2 cellular contexts compared by ENCODE assay signal in the genomic region with DNA sequence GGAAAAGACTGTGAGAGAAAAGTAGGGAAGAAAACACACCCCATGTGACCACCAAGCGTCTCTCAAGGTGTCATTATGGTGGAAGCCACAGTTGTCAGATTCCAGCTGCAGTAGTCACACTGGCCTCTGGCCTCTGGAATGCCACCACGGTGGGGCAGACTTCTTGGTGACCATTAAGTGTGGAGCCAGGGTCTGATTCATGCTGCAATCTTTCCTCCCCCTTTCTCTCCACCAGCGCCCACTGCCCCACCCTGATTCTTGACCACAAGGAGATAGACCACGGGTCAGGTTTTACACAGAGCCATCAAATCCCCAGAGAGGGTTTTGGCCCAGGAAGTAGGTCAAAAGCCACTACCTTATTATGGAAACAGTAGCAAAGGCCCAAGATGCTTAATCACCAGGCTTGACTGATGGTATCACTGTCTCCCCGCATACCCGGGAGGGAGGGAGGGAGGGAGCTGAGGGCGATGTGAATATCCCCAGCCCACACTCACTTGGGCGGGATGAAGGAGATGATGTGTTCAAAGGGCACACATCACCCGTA.
A peak's percentile ranks its signal among the peaks of the same experiment; 100 is the strongest.
TF ChIP-seq lines count a peak whose summit lies in the region.

No MANE protein-coding gene starts in this region.

TF ChIP-seq in Ishikawa, 13 proteins besides CTCF, POLR2A, EP300 and RAD21 (continued from another document):
- TF ChIP-seq TEAD4 (IDR thresholded peaks at IDR 0.05): peak; percentile 40; the same call in 1 of the 2 replicates
- TF ChIP-seq REST (IDR thresholded peaks at IDR 0.05; ENCODE audit: low read depth): no peak

TF ChIP-seq in K562, 482 proteins besides CTCF, POLR2A, EP300 and RAD21 (continued from another document and continues in another):
- TF ChIP-seq HDAC3 (IDR thresholded peaks at IDR 0.05; ENCODE audit: borderline replicate concordance, partially characterized antibody) (no peak), TCFL5 (CRISPR knock-in tag; conservative IDR thresholded peaks at IDR 0.05) (no peak), FOSL1 (tag; conservative IDR thresholded peaks at IDR 0.05) (peak; percentile 81), ZNF124 (CRISPR knock-in tag; IDR thresholded peaks at IDR 0.05) (no peak), STAG1 (CRISPR knock-in tag; IDR thresholded peaks at IDR 0.05; ENCODE audit: borderline replicate concordance) (no peak), HBP1 (CRISPR knock-in tag; IDR thresholded peaks at IDR 0.05) (no peak), CTCFL (IDR thresholded peaks at IDR 0.05; ENCODE audit: borderline replicate concordance, insufficient read depth, low read depth, low read length, poor library complexity, severe bottlenecking) (peak; percentile 65), HES1 (IDR thresholded peaks at IDR 0.05; ENCODE audit: low read depth) (no peak), RCOR1 (IDR thresholded peaks at IDR 0.05; ENCODE audit: borderline replicate concordance in 1 of 2, low read depth in 2 of 2, low read length in 2 of 2) (peak in 1 of 2 experiments; percentile 41; a peak in 1 of 4 replicates), TEAD1 (CRISPR knock-in tag; IDR thresholded peaks at IDR 0.05) (peak in 1 of 2 experiments; percentile 64; a peak in 1 of 4 replicates), PHF20 (IDR thresholded peaks at IDR 0.05; ENCODE audit: partially characterized antibody) (no peak), TEAD4 (IDR thresholded peaks at IDR 0.05; ENCODE audit: low read length) (peak; percentile 67; the same call in 1 of the 2 replicates), TEAD4 (CRISPR knock-in tag; IDR thresholded peaks at IDR 0.05; ENCODE audit: borderline replicate concordance) (no peak), NBN (IDR thresholded peaks at IDR 0.05; ENCODE audit: low read depth) (no peak), SNIP1 (IDR thresholded peaks at IDR 0.05; ENCODE audit: low read depth) (no peak), ZNF584 (CRISPR knock-in tag; IDR thresholded peaks at IDR 0.05; ENCODE audit: low read depth) (no peak), TEAD2 (tag; IDR thresholded peaks at IDR 0.05) (0 out of 2 replicates have a peak, but pooled peaks have one; percentile 16), ZNF511 (CRISPR knock-in tag; IDR thresholded peaks at IDR 0.05) (no peak), MBD2 (IDR thresholded peaks at IDR 0.05; ENCODE audit: borderline replicate concordance, low read depth) (no peak), ZFPM2 (CRISPR knock-in tag; IDR thresholded peaks at IDR 0.05) (no peak), STAT5B (CRISPR knock-in tag; IDR thresholded peaks at IDR 0.05) (no peak), SIN3A (IDR thresholded peaks at IDR 0.05; ENCODE audit: borderline replicate concordance in 2 of 2, control insufficient read depth in 1 of 2, low read depth in 2 of 2, low read length in 2 of 2) (no peak), ZNF408 (CRISPR knock-in tag; IDR thresholded peaks at IDR 0.05; ENCODE audit: low read depth) (no peak), NR2C2 (CRISPR knock-in tag; IDR thresholded peaks at IDR 0.05) (no peak), NR2C2 (tag; IDR thresholded peaks at IDR 0.05) (peak; percentile 62; the same call in 1 of the 2 replicates), MTF1 (CRISPR knock-in tag; IDR thresholded peaks at IDR 0.05; ENCODE audit: borderline replicate concordance) (no peak), SPI1 (IDR thresholded peaks at IDR 0.05; ENCODE audit: borderline replicate concordance, low read depth, low read length) (no peak), TCF7L2 (IDR thresholded peaks at IDR 0.05; ENCODE audit: low read depth, low read length) (no peak), MECOM (CRISPR knock-in tag; IDR thresholded peaks at IDR 0.05) (no peak), MCM7 (IDR thresholded peaks at IDR 0.05) (no peak), ZNF212 (CRISPR knock-in tag; IDR thresholded peaks at IDR 0.05) (no peak), ZNF444 (CRISPR knock-in tag; IDR thresholded peaks at IDR 0.05) (no peak), NR4A1 (CRISPR knock-in tag; IDR thresholded peaks at IDR 0.05) (no peak), NR4A1 (tag; IDR thresholded peaks at IDR 0.05) (no peak)
- TF ChIP-seq, protein P1, sequence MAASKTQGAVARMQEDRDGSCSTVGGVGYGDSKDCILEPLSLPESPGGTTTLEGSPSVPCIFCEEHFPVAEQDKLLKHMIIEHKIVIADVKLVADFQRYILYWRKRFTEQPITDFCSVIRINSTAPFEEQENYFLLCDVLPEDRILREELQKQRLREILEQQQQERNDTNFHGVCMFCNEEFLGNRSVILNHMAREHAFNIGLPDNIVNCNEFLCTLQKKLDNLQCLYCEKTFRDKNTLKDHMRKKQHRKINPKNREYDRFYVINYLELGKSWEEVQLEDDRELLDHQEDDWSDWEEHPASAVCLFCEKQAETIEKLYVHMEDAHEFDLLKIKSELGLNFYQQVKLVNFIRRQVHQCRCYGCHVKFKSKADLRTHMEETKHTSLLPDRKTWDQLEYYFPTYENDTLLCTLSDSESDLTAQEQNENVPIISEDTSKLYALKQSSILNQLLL (CRISPR knock-in tag; IDR thresholded peaks at IDR 0.05; ENCODE audit: borderline replicate concordance): no peak
- TF ChIP-seq, protein P2, sequence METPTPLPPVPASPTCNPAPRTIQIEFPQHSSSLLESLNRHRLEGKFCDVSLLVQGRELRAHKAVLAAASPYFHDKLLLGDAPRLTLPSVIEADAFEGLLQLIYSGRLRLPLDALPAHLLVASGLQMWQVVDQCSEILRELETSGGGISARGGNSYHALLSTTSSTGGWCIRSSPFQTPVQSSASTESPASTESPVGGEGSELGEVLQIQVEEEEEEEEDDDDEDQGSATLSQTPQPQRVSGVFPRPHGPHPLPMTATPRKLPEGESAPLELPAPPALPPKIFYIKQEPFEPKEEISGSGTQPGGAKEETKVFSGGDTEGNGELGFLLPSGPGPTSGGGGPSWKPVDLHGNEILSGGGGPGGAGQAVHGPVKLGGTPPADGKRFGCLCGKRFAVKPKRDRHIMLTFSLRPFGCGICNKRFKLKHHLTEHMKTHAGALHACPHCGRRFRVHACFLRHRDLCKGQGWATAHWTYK (CRISPR knock-in tag; IDR thresholded peaks at IDR 0.05): no peak
- TF ChIP-seq, protein P3, sequence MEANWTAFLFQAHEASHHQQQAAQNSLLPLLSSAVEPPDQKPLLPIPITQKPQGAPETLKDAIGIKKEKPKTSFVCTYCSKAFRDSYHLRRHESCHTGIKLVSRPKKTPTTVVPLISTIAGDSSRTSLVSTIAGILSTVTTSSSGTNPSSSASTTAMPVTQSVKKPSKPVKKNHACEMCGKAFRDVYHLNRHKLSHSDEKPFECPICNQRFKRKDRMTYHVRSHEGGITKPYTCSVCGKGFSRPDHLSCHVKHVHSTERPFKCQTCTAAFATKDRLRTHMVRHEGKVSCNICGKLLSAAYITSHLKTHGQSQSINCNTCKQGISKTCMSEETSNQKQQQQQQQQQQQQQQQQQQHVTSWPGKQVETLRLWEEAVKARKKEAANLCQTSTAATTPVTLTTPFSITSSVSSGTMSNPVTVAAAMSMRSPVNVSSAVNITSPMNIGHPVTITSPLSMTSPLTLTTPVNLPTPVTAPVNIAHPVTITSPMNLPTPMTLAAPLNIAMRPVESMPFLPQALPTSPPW (CRISPR knock-in tag; IDR thresholded peaks at IDR 0.05): peak; percentile 86
- TF ChIP-seq, protein P4, sequence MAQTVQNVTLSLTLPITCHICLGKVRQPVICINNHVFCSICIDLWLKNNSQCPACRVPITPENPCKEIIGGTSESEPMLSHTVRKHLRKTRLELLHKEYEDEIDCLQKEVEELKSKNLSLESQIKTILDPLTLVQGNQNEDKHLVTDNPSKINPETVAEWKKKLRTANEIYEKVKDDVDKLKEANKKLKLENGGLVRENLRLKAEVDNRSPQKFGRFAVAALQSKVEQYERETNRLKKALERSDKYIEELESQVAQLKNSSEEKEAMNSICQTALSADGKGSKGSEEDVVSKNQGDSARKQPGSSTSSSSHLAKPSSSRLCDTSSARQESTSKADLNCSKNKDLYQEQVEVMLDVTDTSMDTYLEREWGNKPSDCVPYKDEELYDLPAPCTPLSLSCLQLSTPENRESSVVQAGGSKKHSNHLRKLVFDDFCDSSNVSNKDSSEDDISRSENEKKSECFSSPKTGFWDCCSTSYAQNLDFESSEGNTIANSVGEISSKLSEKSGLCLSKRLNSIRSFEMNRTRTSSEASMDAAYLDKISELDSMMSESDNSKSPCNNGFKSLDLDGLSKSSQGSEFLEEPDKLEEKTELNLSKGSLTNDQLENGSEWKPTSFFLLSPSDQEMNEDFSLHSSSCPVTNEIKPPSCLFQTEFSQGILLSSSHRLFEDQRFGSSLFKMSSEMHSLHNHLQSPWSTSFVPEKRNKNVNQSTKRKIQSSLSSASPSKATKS (CRISPR knock-in tag; IDR thresholded peaks at IDR 0.05): no peak
- TF ChIP-seq, protein P5, sequence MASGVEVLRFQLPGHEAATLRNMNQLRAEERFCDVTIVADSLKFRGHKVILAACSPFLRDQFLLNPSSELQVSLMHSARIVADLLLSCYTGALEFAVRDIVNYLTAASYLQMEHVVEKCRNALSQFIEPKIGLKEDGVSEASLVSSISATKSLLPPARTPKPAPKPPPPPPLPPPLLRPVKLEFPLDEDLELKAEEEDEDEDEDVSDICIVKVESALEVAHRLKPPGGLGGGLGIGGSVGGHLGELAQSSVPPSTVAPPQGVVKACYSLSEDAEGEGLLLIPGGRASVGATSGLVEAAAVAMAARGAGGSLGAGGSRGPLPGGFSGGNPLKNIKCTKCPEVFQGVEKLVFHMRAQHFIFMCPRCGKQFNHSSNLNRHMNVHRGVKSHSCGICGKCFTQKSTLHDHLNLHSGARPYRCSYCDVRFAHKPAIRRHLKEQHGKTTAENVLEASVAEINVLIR (CRISPR knock-in tag; IDR thresholded peaks at IDR 0.05): no peak
- TF ChIP-seq, protein P6, sequence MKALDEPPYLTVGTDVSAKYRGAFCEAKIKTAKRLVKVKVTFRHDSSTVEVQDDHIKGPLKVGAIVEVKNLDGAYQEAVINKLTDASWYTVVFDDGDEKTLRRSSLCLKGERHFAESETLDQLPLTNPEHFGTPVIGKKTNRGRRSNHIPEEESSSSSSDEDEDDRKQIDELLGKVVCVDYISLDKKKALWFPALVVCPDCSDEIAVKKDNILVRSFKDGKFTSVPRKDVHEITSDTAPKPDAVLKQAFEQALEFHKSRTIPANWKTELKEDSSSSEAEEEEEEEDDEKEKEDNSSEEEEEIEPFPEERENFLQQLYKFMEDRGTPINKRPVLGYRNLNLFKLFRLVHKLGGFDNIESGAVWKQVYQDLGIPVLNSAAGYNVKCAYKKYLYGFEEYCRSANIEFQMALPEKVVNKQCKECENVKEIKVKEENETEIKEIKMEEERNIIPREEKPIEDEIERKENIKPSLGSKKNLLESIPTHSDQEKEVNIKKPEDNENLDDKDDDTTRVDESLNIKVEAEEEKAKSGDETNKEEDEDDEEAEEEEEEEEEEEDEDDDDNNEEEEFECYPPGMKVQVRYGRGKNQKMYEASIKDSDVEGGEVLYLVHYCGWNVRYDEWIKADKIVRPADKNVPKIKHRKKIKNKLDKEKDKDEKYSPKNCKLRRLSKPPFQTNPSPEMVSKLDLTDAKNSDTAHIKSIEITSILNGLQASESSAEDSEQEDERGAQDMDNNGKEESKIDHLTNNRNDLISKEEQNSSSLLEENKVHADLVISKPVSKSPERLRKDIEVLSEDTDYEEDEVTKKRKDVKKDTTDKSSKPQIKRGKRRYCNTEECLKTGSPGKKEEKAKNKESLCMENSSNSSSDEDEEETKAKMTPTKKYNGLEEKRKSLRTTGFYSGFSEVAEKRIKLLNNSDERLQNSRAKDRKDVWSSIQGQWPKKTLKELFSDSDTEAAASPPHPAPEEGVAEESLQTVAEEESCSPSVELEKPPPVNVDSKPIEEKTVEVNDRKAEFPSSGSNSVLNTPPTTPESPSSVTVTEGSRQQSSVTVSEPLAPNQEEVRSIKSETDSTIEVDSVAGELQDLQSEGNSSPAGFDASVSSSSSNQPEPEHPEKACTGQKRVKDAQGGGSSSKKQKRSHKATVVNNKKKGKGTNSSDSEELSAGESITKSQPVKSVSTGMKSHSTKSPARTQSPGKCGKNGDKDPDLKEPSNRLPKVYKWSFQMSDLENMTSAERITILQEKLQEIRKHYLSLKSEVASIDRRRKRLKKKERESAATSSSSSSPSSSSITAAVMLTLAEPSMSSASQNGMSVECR (CRISPR knock-in tag; IDR thresholded peaks at IDR 0.05): no peak
